Comparison of ENCODE assay signal across 10 cellular contexts in the genomic region with DNA sequence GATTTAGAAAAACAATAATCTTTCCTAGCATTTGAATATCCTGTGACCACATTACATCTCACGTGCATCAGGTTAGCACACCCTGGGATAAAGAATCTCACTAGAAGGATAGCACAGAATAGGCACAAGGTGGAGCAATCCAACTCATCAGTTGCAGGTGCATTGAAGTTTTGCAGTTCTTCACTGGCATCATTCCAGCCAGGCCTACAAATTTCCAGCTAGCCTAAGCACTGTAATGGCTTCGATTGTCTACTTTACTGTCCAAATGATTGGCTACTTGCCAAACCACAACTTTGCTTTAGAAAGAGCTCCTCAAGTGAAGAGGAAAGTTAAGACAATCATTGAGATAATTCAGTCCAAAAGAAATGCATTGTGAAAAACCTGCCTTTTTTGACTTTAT.
A peak's percentile ranks its signal among the peaks of the same experiment; 100 is the strongest.
DNase-seq lines count a peak whose midpoint lies in the region; TF ChIP-seq lines count a peak whose summit lies in the region.
"Had no signal": no experiment of that assay in that cellular context is flagged by ENCODE, and none has a peak within 500 bp of the region (broad histone marks: within the 10 kb centered on the region; RNA-seq: fewer than 3 reads in every experiment).

No MANE protein-coding gene starts in this region.

- H3K36me3 Mint-ChIP-seq in MCF 10A (ENCODE audit: insufficient read depth, unreplicated experiment) (no peaks in the 10 kb centered on the region), endodermal cell (ENCODE audit: low read depth) (no peaks in the 10 kb centered on the region)

- BruUV-seq in MCF 10A (replicated peaks; lab: Mats Ljungman, UMichigan): no TSS peak

- H3K4me2 ChIP-seq in OCI-LY1 (ENCODE audit: low read length): no peak overlapping the region

- DNase-seq in MCF 10A (ENCODE audit: unreplicated experiment) (peak; percentile 80), breast epithelium (ENCODE audit: low spot score in 2 of 2) (no peak), endodermal cell (no peak), thyroid gland (peak; percentile 5 to 17), GM10248 (ENCODE audit: extremely low spot score) (no peak), NCI-H2081 treated with DMSO at 0.1 percent for 48 hours (lab: John Stamatoyannopoulos, UW) (no peak)
- no peak for DNase-seq in activated CD8-positive, alpha-beta memory T cell treated with anti-CD3 and anti-CD28 coated beads, Interleukin-2, amount 50 U/mL, for 4 hours
- DNase-seq: activated CD4-positive, alpha-beta T cell treated with anti-CD3 and anti-CD28 coated beads, Interleukin-2, amount 10 ng/mL, durations not matched to agents 7 days and 5 days; glutamatergic neuron had no signal

- no peaks in the 10 kb centered on the region for H3K9me3 Mint-ChIP-seq in MCF 10A (ENCODE audit: unreplicated experiment)
- peaks cover 2% of the 10 kb centered on the region for H3K9me3 Mint-ChIP-seq in endodermal cell
- H3K9me3 Mint-ChIP-seq: activated CD4-positive, alpha-beta T cell treated with anti-CD3 and anti-CD28 coated beads, Interleukin-2, amount 10 ng/mL, durations not matched to agents 7 days and 5 days had no signal

- H2AFZ ChIP-seq in OCI-LY1 (ENCODE audit: low read length): no peak overlapping the region

- no peak for TF ChIP-seq POLR2A in breast epithelium (IDR thresholded peaks at IDR 0.05)
- TF ChIP-seq POLR2A in thyroid gland (IDR thresholded peaks at IDR 0.05): no peak

- no peaks in the 10 kb centered on the region for H3K9me3 ChIP-seq in breast epithelium
- no peaks in the 10 kb centered on the region for H3K9me3 ChIP-seq in OCI-LY1 (ENCODE audit: low read length)
- H3K9me3 ChIP-seq in endodermal cell (ENCODE audit: control insufficient read depth, low read length): no peaks in the 10 kb centered on the region
- no peaks in the 10 kb centered on the region for H3K9me3 ChIP-seq in thyroid gland

- H3K27me3 Mint-ChIP-seq in MCF 10A (ENCODE audit: insufficient read depth, unreplicated experiment) (no peaks in the 10 kb centered on the region), endodermal cell (ENCODE audit: insufficient read depth) (no peaks in the 10 kb centered on the region)
- H3K27me3 Mint-ChIP-seq: activated CD4-positive, alpha-beta T cell treated with anti-CD3 and anti-CD28 coated beads, Interleukin-2, amount 10 ng/mL, durations not matched to agents 7 days and 5 days had no signal

- no peaks in the 10 kb centered on the region for H3K4me1 ChIP-seq in breast epithelium
- H3K4me1 ChIP-seq in OCI-LY1 (ENCODE audit: insufficient read depth, low read length, severe bottlenecking): no peaks in the 10 kb centered on the region
- no peaks in the 10 kb centered on the region for H3K4me1 ChIP-seq in endodermal cell (ENCODE audit: control insufficient read depth, insufficient read depth, low read length)
- no peaks in the 10 kb centered on the region for H3K4me1 ChIP-seq in thyroid gland

- no peaks in the 10 kb centered on the region for H3K79me2 ChIP-seq in OCI-LY1 (ENCODE audit: insufficient read depth, low read length)

- H3K36me3 ChIP-seq in breast epithelium (no peaks in the 10 kb centered on the region), OCI-LY1 (ENCODE audit: insufficient read depth, low read length) (no peaks in the 10 kb centered on the region), endodermal cell (ENCODE audit: control insufficient read depth, insufficient read depth, low read length) (no peaks in the 10 kb centered on the region), thyroid gland (no peaks in the 10 kb centered on the region)

- H3K27ac ChIP-seq in breast epithelium: no peak overlapping the region
- H3K27ac ChIP-seq in OCI-LY1 (ENCODE audit: low read depth, low read length, poor library complexity, severe bottlenecking): no peak overlapping the region
- H3K27ac ChIP-seq in endodermal cell (ENCODE audit: low read depth, low read length): no peak overlapping the region
- H3K27ac ChIP-seq in thyroid gland: no peak overlapping the region

- H3K27me3 ChIP-seq in breast epithelium (no peaks in the 10 kb centered on the region), OCI-LY1 (ENCODE audit: insufficient read depth, low read length) (no peaks in the 10 kb centered on the region), endodermal cell (ENCODE audit: control insufficient read depth, insufficient read depth, low read length, poor library complexity, severe bottlenecking) (no peaks in the 10 kb centered on the region), thyroid gland (no peaks in the 10 kb centered on the region)

- 76 to 92% methylated on average over 2 of the region's 2 CpGs for WGBS in endodermal cell (ENCODE audit: insufficient coverage in 1 of 2, insufficient read length in 1 of 2), 2 experiments
- WGBS in thyroid gland, 2 donors: 46 to 51% methylated on average over 2 of the region's 2 CpGs

- no peak overlapping the region for H3K4me3 ChIP-seq in breast epithelium
- H3K4me3 ChIP-seq in OCI-LY1 (ENCODE audit: low read depth, low read length, poor library complexity, severe bottlenecking): no peak overlapping the region
- H3K4me3 ChIP-seq in endodermal cell (ENCODE audit: low read length): no peak overlapping the region
- H3K4me3 ChIP-seq in thyroid gland (replicated peaks in 1 of 3): no peak overlapping the region

- H3K9me2 ChIP-seq in OCI-LY1 (ENCODE audit: low read depth, low read length): no peaks in the 10 kb centered on the region

- POLR2A ChIA-PET in MCF 10A (lab: Yijun Ruan, JAX) (interaction anchor here (0.8 to 1.1 kb wide), 4 partner anchors 18 to 214 kb away, joined by 3 to 4 read pairs (median 3); a partner anchor contains a TSS), GM10248 (lab: Yijun Ruan, JAX) (no interaction called here)

- no peaks in the 10 kb centered on the region for H3K4me1 Mint-ChIP-seq in MCF 10A (ENCODE audit: insufficient read depth, unreplicated experiment)
- no peaks in the 10 kb centered on the region for H3K4me1 Mint-ChIP-seq in endodermal cell
- H3K4me1 Mint-ChIP-seq: activated CD4-positive, alpha-beta T cell treated with anti-CD3 and anti-CD28 coated beads, Interleukin-2, amount 10 ng/mL, durations not matched to agents 7 days and 5 days had no signal

- H3K27ac Mint-ChIP-seq in MCF 10A (ENCODE audit: low read depth, unreplicated experiment) (no peak overlapping the region), endodermal cell (no peak overlapping the region)
- H3K27ac Mint-ChIP-seq: activated CD4-positive, alpha-beta T cell treated with anti-CD3 and anti-CD28 coated beads, Interleukin-2, amount 10 ng/mL, durations not matched to agents 7 days and 5 days had no signal

- CTCF ChIA-PET in MCF 10A (lab: Yijun Ruan, JAX) (interaction anchor here (0.6 to 2.2 kb wide), 4 partner anchors 10 to 249 kb away, joined by 3 to 4 read pairs (median 4); no protein-coding TSS in a partner anchor), GM10248 (lab: Yijun Ruan, JAX) (interaction anchor here (2.1 kb wide), 1 partner anchor 16 kb away, joined by 5 read pairs; no protein-coding TSS in a partner anchor)

- H3K4me3 Mint-ChIP-seq in MCF 10A (ENCODE audit: unreplicated experiment): no peak overlapping the region
- no peak overlapping the region for H3K4me3 Mint-ChIP-seq in endodermal cell
- H3K4me3 Mint-ChIP-seq: activated CD4-positive, alpha-beta T cell treated with anti-CD3 and anti-CD28 coated beads, Interleukin-2, amount 10 ng/mL, durations not matched to agents 7 days and 5 days had no signal

- TF ChIP-seq CTCF in MCF 10A (IDR thresholded peaks at IDR 0.05; ENCODE audit: unreplicated experiment) (no peak), breast epithelium (IDR thresholded peaks at IDR 0.05) (no peak), OCI-LY1 (IDR thresholded peaks at IDR 0.05; ENCODE audit: low read length) (peak; percentile 14; the same call in 1 of the 2 replicates), endodermal cell (conservative IDR thresholded peaks at IDR 0.05) (peak; percentile 42), thyroid gland (IDR thresholded peaks at IDR 0.05) (no peak), GM10248 (IDR thresholded peaks at IDR 0.05; ENCODE audit: control extremely low read depth, extremely low read depth, low read depth, missing control alignments) (no peak)

- no peak overlapping the region for H3K9ac ChIP-seq in OCI-LY1 (ENCODE audit: low read length)
- H3K9ac ChIP-seq in endodermal cell (ENCODE audit: extremely low read depth, low read length, poor library complexity, severe bottlenecking): no peak overlapping the region

- intact Hi-C loops in MCF 10A (cut with micrococcal nuclease): no loop called here
- intact Hi-C loops in breast epithelium (cut with DNase I; ENCODE audit: low total_unique reads): no loop called here
- intact Hi-C loops in thyroid gland (cut with DNase I): no loop called here

- H4K20me1 ChIP-seq in OCI-LY1 (ENCODE audit: insufficient read depth, low read length): no peaks in the 10 kb centered on the region

- no peaks in the 10 kb centered on the region for H3F3A ChIP-seq in OCI-LY1 (ENCODE audit: insufficient read depth, low read length)

Comparison
In these comparisons a context has a peak if more than half of its experiments do, and no peak if none do; other contexts are left out.
1. DNase-seq: peak in MCF 10A (single experiment) and thyroid gland (2 of 2); none in breast epithelium (0 of 2), endodermal cell (single experiment), GM10248 (single experiment), NCI-H2081 treated with DMSO at 0.1 percent for 48 hours (single experiment) and activated CD8-positive, alpha-beta memory T cell treated with anti-CD3 and anti-CD28 coated beads, Interleukin-2, amount 50 U/mL, for 4 hours (single experiment).
2. CTCF ChIP-seq: peak in OCI-LY1 (single experiment) and endodermal cell (single experiment); none in MCF 10A (single experiment), breast epithelium (0 of 3), thyroid gland (0 of 6) and GM10248 (single experiment).